In genomic region chr9:89837911-89838310, GRCh38 we compare ENCODE assay signal across 25 cellular contexts.
"Had no signal": no experiment of that assay in that cellular context is flagged by ENCODE, and none has a peak within 500 bp of the region (broad histone marks: within the 10 kb centered on the region; RNA-seq: fewer than 3 reads in every experiment).

No MANE protein-coding gene starts in this region.

- H3K9me3 Mint-ChIP-seq: neural crest cell had no signal

- H3K4me1 ChIP-seq: psoas muscle, tibial artery had no signal

- H3K36me3 Mint-ChIP-seq: naive thymus-derived CD8-positive, alpha-beta T cell; stimulated activated memory B cell treated with anti-CD40 and anti-IgM and Interleukin-4, amounts not matched to agents 10 μg/mL and 1 μg/mL and 100 μg/mL, for 72 hours; type B pancreatic cell had no signal

- H3K4me3 Mint-ChIP-seq: dendritic cell treated with granulocyte-macrophage colony-stimulating factor and Interleukin-4, amounts not matched to agents 40 ng/mL and 50 ng/mL, for 4 days; naive thymus-derived CD8-positive, alpha-beta T cell; neural crest cell; stimulated activated memory B cell treated with anti-CD40 and anti-IgM and Interleukin-4, amounts not matched to agents 10 μg/mL and 1 μg/mL and 100 μg/mL, for 72 hours; type B pancreatic cell had no signal

- ATAC-seq: left cardiac atrium; naive thymus-derived CD8-positive, alpha-beta T cell; psoas muscle; right cardiac atrium; stimulated activated memory B cell treated with anti-CD40 and anti-IgM and Interleukin-4, amounts not matched to agents 10 μg/mL and 1 μg/mL and 100 μg/mL, for 72 hours; stimulated activated naive CD8-positive, alpha-beta T cell treated with anti-CD3 and anti-CD28 coated beads, Interleukin-15, Interleukin-2, amounts not matched to agents 100 U/mL and 50 U/mL, for 24 hours had no signal

- H3K27ac ChIP-seq: colonic mucosa, esophagus squamous epithelium, heart right ventricle, left lung, psoas muscle, testis, tibial artery had no signal

- H3K9me3 ChIP-seq: colonic mucosa, esophagus squamous epithelium, heart right ventricle, left lung, psoas muscle, sigmoid colon, testis, tibial artery had no signal

- H3K27ac Mint-ChIP-seq: dendritic cell treated with granulocyte-macrophage colony-stimulating factor and Interleukin-4, amounts not matched to agents 40 ng/mL and 50 ng/mL, for 4 days; naive thymus-derived CD8-positive, alpha-beta T cell; stimulated activated memory B cell treated with anti-CD40 and anti-IgM and Interleukin-4, amounts not matched to agents 10 μg/mL and 1 μg/mL and 100 μg/mL, for 72 hours; type B pancreatic cell had no signal

- H3K4me1 Mint-ChIP-seq: stimulated activated memory B cell treated with anti-CD40 and anti-IgM and Interleukin-4, amounts not matched to agents 10 μg/mL and 1 μg/mL and 100 μg/mL, for 72 hours had no signal

- DNase-seq: colonic mucosa; effector CD8-positive, alpha-beta T cell; esophagus squamous epithelium; foreskin melanocyte; glutamatergic neuron; heart right ventricle; hippocampal formation; left cardiac atrium; left lung; mesendoderm; midbrain; naive thymus-derived CD8-positive, alpha-beta T cell; psoas muscle; right cardiac atrium; stimulated activated CD4-positive, alpha-beta T cell treated with anti-CD3 and anti-CD28 coated beads, Interleukin-2, amount 100 ng/mL, for 24 hours; stimulated activated CD4-positive, alpha-beta T cell treated with anti-CD3 and anti-CD28 coated beads, Interleukin-4, amount 100 ng/mL, for 24 hours; stimulated activated naive CD8-positive, alpha-beta T cell treated with anti-CD3 and anti-CD28 coated beads, Interleukin-15, Interleukin-2, amounts not matched to agents 100 U/mL and 50 U/mL, for 24 hours; substantia nigra; tibial artery had no signal

- H3K27me3 ChIP-seq: colonic mucosa, esophagus squamous epithelium, heart right ventricle, left lung, sigmoid colon, testis, tibial artery had no signal

- H3K4me3 ChIP-seq: colonic mucosa, esophagus squamous epithelium, heart right ventricle, left lung, psoas muscle, sigmoid colon, testis, tibial artery had no signal

- H3K36me3 ChIP-seq: colonic mucosa, esophagus squamous epithelium, heart right ventricle, left lung, sigmoid colon, tibial artery had no signal
